8 cellular contexts compared by ENCODE assay signal in the genomic region with DNA sequence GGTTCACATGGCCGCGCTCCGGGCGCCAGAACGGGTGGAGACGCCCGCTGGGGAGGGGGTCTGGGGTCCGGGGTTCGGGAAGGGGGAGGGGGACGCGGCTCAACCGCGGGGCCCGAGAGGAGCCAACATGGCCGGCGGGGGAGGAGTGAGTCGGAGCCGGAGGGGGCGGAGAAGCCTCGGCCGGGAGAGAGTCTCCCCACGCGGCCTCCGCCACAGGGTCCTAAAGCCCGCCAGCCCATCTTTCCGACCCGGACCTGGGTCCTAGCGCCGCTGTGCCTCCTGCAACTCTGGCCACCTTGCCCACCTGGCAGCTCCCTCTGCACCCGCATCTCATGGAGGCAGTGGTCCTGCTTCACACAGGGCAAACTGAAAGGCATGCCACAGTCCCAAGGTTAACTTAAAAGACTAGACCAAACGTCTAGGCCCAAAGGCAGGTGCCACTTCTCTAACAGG. TPM values are rescaled to one million over a fixed set of nuclear protein-coding genes. Genes with fewer than 3 reads are reported as not detected.
DNase-seq lines count a peak whose midpoint lies in the region; ATAC-seq, FAIRE-seq and TF ChIP-seq lines count a peak whose summit lies in the region.

Gene BAZ2A (minus strand): TSS at position 147 of the 453 bp plus-strand sequence. CDS start 12,796 bp downstream, outside the sequence.

- no peaks in the 10 kb centered on the region for H3K27me3 Mint-ChIP-seq in natural killer cell (ENCODE audit: low read depth in 2 of 2)

- ATAC-seq in natural killer cell, result peak; percentile 70 to 88 (median 78)

- intact Hi-C loops in natural killer cell (cut with micrococcal nuclease), result loop anchor here (2.0 kb wide), 1 partner anchor 109 kb away; the partner anchor contains the start of gene RBMS2

- no peak for TF ChIP-seq CTCF in fibroblast of pulmonary artery (IDR thresholded peaks at IDR 0.05; ENCODE audit: low read length, missing control alignments)
- no peak for TF ChIP-seq CTCF in natural killer cell (IDR thresholded peaks at IDR 0.05)

- H3K4me3 ChIP-seq in fibroblast of pulmonary artery (replicated peaks; ENCODE audit: low read depth, low read length), result peak within 1 kb of the TSS; percentile 95

- no peak for FAIRE-seq in H54 (lab: Jason Lieb, UNC)

- H3K36me3 Mint-ChIP-seq in natural killer cell, result no peaks in the 10 kb centered on the region

- peaks cover 62 to 74% of the 10 kb centered on the region in 2 donors for H3K4me1 Mint-ChIP-seq in natural killer cell

- TF ChIP-seq POLR2A in H54 (IDR thresholded peaks at IDR 0.05; ENCODE audit: low read depth, low read length), result no peak

- peak within 1 kb of the TSS; percentile 89 for H3K4me3 Mint-ChIP-seq in natural killer cell

- H3K9me3 Mint-ChIP-seq in natural killer cell, result no peaks in the 10 kb centered on the region

- peak within 1 kb of the TSS; percentile 85 to 93 for H3K27ac Mint-ChIP-seq in natural killer cell

- DNase-seq in EH (ENCODE audit: low read depth), result peak; percentile 80
- peak; percentile 88 for DNase-seq in H54 (ENCODE audit: insufficient read length, low spot score)
- peak; percentile 82 for DNase-seq in M059J (ENCODE audit: low read depth)
- peak; percentile 17 for DNase-seq in SIG-M5 (lab: John Stamatoyannopoulos, UW)
- DNase-seq in activated effector memory CD4-positive, alpha-beta T cell treated with Interleukin-2 at 50 U/mL for 16 hours, result peak; percentile 77
- peak; percentile 79 for DNase-seq in fibroblast of pulmonary artery (ENCODE audit: low read depth)
- peak; percentile 84 for DNase-seq in natural killer cell
- peak; percentile 67 to 80 (median 72) for DNase-seq in stimulated activated naive CD4-positive, alpha-beta T cell (lab: John Stamatoyannopoulos, UW)

RNA-seq across cellular contexts. Expression of gene BAZ2A, which starts in this region (rescaled TPM):
- 24.0 and 29.0 TPM in 2 replicates for total RNA-seq in M059J (2014; rRNA removed; shearing (Covaris generic))
- 100 to 1,000 TPM; 320 to 354 (median 325) TPM for total RNA-seq in natural killer cell

Comparison
In these comparisons a context has a peak if more than half of its experiments do, and no peak if none do; other contexts are left out.
1. Peak in every context shown above with its lines: DNase-seq, ATAC-seq and H3K4me3 ChIP-seq.
2. RNA of gene BAZ2A (total RNA-seq): 320 to 354 TPM in natural killer cell; 24.0 to 29.0 TPM in M059J; every median in the first group is over 10 times any median in the second.
3. DNase-seq: peak in every context shown above with its lines; median percentile 88 in H54; 84 in natural killer cell; 82 in M059J; 80 in EH; 79 in fibroblast of pulmonary artery; 77 in activated effector memory CD4-positive, alpha-beta T cell treated with Interleukin-2 at 50 U/mL for 16 hours; 72 in stimulated activated naive CD4-positive, alpha-beta T cell; 17 in SIG-M5.